12 cellular contexts compared by ENCODE assay signal in the genomic region with DNA sequence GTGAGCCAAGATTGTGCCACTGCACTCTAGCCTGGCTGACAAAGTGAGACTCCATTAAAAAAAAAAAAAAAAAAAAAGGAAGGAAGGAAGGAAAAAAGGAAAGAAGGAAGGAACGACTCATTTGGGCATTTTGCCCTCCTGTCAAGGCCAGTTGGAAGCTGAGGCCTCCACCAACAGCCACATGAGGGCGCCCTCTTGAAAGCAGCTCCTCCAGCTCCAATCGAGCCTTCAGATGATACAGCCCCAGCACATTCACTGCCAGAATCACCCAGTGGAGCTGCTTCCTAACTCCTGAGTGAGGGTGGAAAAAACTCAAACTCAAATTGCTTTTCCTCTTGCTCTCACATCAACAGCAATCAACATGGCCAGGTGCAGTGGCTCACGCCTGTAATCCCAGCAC. TPM values are rescaled to one million over a fixed set of nuclear protein-coding genes. Genes with fewer than 3 reads are reported as not detected.
DNase-seq lines count a peak whose midpoint lies in the region; ATAC-seq and TF ChIP-seq lines count a peak whose summit lies in the region.
"Had no signal": no experiment of that assay in that cellular context is flagged by ENCODE, and none has a peak within 500 bp of the region (broad histone marks: within the 10 kb centered on the region; RNA-seq: fewer than 3 reads in every experiment).

No MANE protein-coding gene starts in this region.

- POLR2A ChIA-PET in HCT116 (lab: Charles Lee): no interaction called here

- H3K36me3 ChIP-seq in DOHH2 (ENCODE audit: control insufficient read depth, low read length) (peaks cover 68% of the 10 kb centered on the region), HCT116 (ENCODE audit: control insufficient read depth in 1 of 2, insufficient read depth in 2 of 2, low read length in 2 of 2) (no peaks in the 10 kb centered on the region), heart left ventricle (no peaks in the 10 kb centered on the region)

- TF ChIP-seq POLR2A in HCT116 (IDR thresholded peaks at IDR 0.05; ENCODE audit: borderline replicate concordance, extremely low read depth, insufficient read depth, insufficient read length): no peak
- no peak for TF ChIP-seq POLR2A in heart left ventricle (IDR thresholded peaks at IDR 0.05)

- peak; percentile 39 for TF ChIP-seq RAD21 in HCT116 (IDR thresholded peaks at IDR 0.05; ENCODE audit: low read depth)

- H3K79me2 ChIP-seq in DOHH2 (ENCODE audit: control insufficient read depth, low read length) (peaks cover 79% of the 10 kb centered on the region), HCT116 (ENCODE audit: insufficient read depth, low read length) (no peaks in the 10 kb centered on the region)

- H4K20me1 ChIP-seq in DOHH2 (ENCODE audit: control insufficient read depth, insufficient read depth, low read depth, low read length) (no peaks in the 10 kb centered on the region; the same call in 1 of the 2 replicates), HCT116 (ENCODE audit: insufficient read depth) (no peaks in the 10 kb centered on the region)

- H3K9me3 ChIP-seq in DOHH2 (ENCODE audit: control insufficient read depth, insufficient read depth, low read length): peaks cover 3% of the 10 kb centered on the region; the same call in 1 of the 2 replicates
- H3K9me3 ChIP-seq in HCT116 (ENCODE audit: control insufficient read depth in 1 of 2, insufficient read depth in 1 of 2, low read depth in 1 of 2, low read length in 2 of 2): peaks cover 4 to 14% of the 10 kb centered on the region in 2 experiments; a peak in 3 of 4 replicates
- peaks cover 0 to 15% (median 4%) of the 10 kb centered on the region in 12 donors for H3K9me3 ChIP-seq in heart left ventricle

- RAD21 ChIA-PET in HCT116 (lab: Charles Lee; ENCODE audit: low non-redundant PET in 1 of 2, low total read pairs in 2 of 2, uncharacterized antibody in 2 of 2, unreplicated experiment in 2 of 2): no interaction called here

- DNase-seq in HCT116 (ENCODE audit: low read depth, low spot score): peak; percentile 22
- peak; percentile 67 for DNase-seq in RKO (ENCODE audit: low spot score)
- DNase-seq in iPS DF 19.7 (ENCODE audit: low read depth, low spot score): peak; percentile 9
- no peak for DNase-seq in heart left ventricle
- DNase-seq: DMS79, hippocampal formation, NCI-H1436 had no signal

- H3K4me3 ChIP-seq in DOHH2 (ENCODE audit: low read length) (no peak overlapping the region), HCT116 (replicated peaks in 1 of 2; ENCODE audit: low read depth in 1 of 2, low read length in 2 of 2) (no peak overlapping the region), heart left ventricle (no peak overlapping the region)
- H3K4me3 ChIP-seq: skin epidermis had no signal

- 73 to 81% (median 78%) methylated on average over 4 of the region's 4 CpGs for WGBS in heart left ventricle, 4 donors

- intact Hi-C loops in HCT116 (cut with micrococcal nuclease): no loop called here
- intact Hi-C loops in heart left ventricle (cut with DNase I): loop anchor here in 5 of 10 donors (5.0 to 10.0 kb wide), 4 partner anchors 61 to 233 kb away; a partner anchor contains a TSS

- H3F3A ChIP-seq in DOHH2 (ENCODE audit: control insufficient read depth, insufficient read depth): peaks cover 10% of the 10 kb centered on the region

- no peak overlapping the region for H2AFZ ChIP-seq in HCT116 (ENCODE audit: low read depth, low read length, poor library complexity, severe bottlenecking)

- TF ChIP-seq CTCF in DOHH2 (IDR thresholded peaks at IDR 0.05; ENCODE audit: low read depth, low read length, poor library complexity, severe bottlenecking) (peak; percentile 91), HCT116 (IDR thresholded peaks at IDR 0.05 in 2 of 3, conservative IDR thresholded peaks at IDR 0.05 in 1 of 3; ENCODE audit: borderline replicate concordance in 1 of 3, insufficient read depth in 1 of 3, low read depth in 2 of 3, low read length in 2 of 3) (peak; percentile 29 to 53 (median 47); a peak in 4 of 6 replicates), heart left ventricle (IDR thresholded peaks at IDR 0.05) (no peak)

- H3K27me3 ChIP-seq in DOHH2 (ENCODE audit: control insufficient read depth, low read length): no peaks in the 10 kb centered on the region
- H3K27me3 ChIP-seq in HCT116 (ENCODE audit: insufficient read depth, low read length): no peaks in the 10 kb centered on the region
- no peaks in the 10 kb centered on the region for H3K27me3 ChIP-seq in heart left ventricle

- H3K4me2 ChIP-seq in DOHH2 (ENCODE audit: low read length): peak overlapping the region; percentile 32
- H3K4me2 ChIP-seq in HCT116 (ENCODE audit: low read length): no peak overlapping the region

- CTCF ChIA-PET in HCT116 (lab: Charles Lee): no interaction called here

- ATAC-seq in HCT116: no peak
- ATAC-seq in GM19035 (IDR thresholded peaks at IDR 0.05; ENCODE audit: unreplicated experiment): no peak
- ATAC-seq in HG02759 (IDR thresholded peaks at IDR 0.05; ENCODE audit: unreplicated experiment): no peak
- ATAC-seq in HG03095 (IDR thresholded peaks at IDR 0.05; ENCODE audit: unreplicated experiment): no peak
- ATAC-seq in heart left ventricle: no peak

- no peak overlapping the region for H3K9ac ChIP-seq in HCT116 (ENCODE audit: low read length)

- H3K9me2 ChIP-seq in DOHH2 (replicated peaks; ENCODE audit: control insufficient read depth, low read length): no peaks in the 10 kb centered on the region
- H3K9me2 ChIP-seq in HCT116 (ENCODE audit: insufficient read depth): no peaks in the 10 kb centered on the region

- no TSS peak for BruUV-seq in HCT116 (replicated peaks; lab: Mats Ljungman, UMichigan)

- H3K4me1 ChIP-seq in DOHH2 (ENCODE audit: control insufficient read depth, low read length) (peaks cover 53% of the 10 kb centered on the region), HCT116 (ENCODE audit: control insufficient read depth in 1 of 2, insufficient read depth in 2 of 2, low read length in 2 of 2) (no peaks in the 10 kb centered on the region), heart left ventricle (peaks cover 0 to 17% (median 5%) of the 10 kb centered on the region in 12 donors)

- peak overlapping the region; percentile 75; the same call in 1 of the 2 replicates for H3K27ac ChIP-seq in DOHH2 (ENCODE audit: low read depth, low read length)
- no peak overlapping the region for H3K27ac ChIP-seq in HCT116 (ENCODE audit: low read depth, low read length)
- no peak overlapping the region for H3K27ac ChIP-seq in heart left ventricle
- H3K27ac ChIP-seq: skin epidermis had no signal

TF ChIP-seq in HCT116, 20 proteins besides CTCF, POLR2A, EP300 and RAD21:
- TF ChIP-seq, protein P1, sequence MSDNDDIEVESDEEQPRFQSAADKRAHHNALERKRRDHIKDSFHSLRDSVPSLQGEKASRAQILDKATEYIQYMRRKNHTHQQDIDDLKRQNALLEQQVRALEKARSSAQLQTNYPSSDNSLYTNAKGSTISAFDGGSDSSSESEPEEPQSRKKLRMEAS (IDR thresholded peaks at IDR 0.05): no peak
- TF ChIP-seq CBX3 (IDR thresholded peaks at IDR 0.05; ENCODE audit: low read depth) (peak; percentile 67; the same call in 1 of the 2 replicates), YY1 (IDR thresholded peaks at IDR 0.05; ENCODE audit: extremely low read depth, insufficient replicate concordance, low read depth, low read length) (no peak)

RNA-seq across cellular contexts. Expression of a gene that starts 40.9 kb away (rescaled TPM):
- total RNA-seq in HCT116 (2021; ENCODE audit: unreplicated experiment) (11.3 TPM), heart left ventricle (10 to 100 TPM; 13.9 to 46.4 (median 32.5) TPM)
- polyA plus RNA-seq in HCT116 (2012): 4.8 and 6.3 TPM in 2 replicates
- polyA plus RNA-seq in heart left ventricle: 10 to 100 TPM; 11.7 to 22.5 TPM

RNA-seq across cellular contexts. Expression of a gene that starts 59.6 kb away (rescaled TPM):
- total RNA-seq in HCT116 (2021; ENCODE audit: unreplicated experiment) (33.7 TPM), heart left ventricle (100 to 1,000 TPM in 6 of 9 donors, 10 to 100 TPM in 3; 77.4 to 191 (median 142) TPM)
- 23.3 and 33.1 TPM in 2 replicates for polyA plus RNA-seq in HCT116 (2012)
- polyA plus RNA-seq in heart left ventricle: 100 to 1,000 TPM; 112 to 168 TPM

Comparison
In these comparisons a context has a peak if more than half of its experiments do, and no peak if none do; other contexts are left out.
1. CTCF ChIP-seq: peak in DOHH2 (single experiment) and HCT116 (3 of 3); none in heart left ventricle (0 of 12).
2. DNase-seq: peak in HCT116 (single experiment), RKO (single experiment) and iPS DF 19.7 (single experiment); none in heart left ventricle (0 of 5).